Comparison of ENCODE assay signal across 10 cellular contexts in the genomic region with DNA sequence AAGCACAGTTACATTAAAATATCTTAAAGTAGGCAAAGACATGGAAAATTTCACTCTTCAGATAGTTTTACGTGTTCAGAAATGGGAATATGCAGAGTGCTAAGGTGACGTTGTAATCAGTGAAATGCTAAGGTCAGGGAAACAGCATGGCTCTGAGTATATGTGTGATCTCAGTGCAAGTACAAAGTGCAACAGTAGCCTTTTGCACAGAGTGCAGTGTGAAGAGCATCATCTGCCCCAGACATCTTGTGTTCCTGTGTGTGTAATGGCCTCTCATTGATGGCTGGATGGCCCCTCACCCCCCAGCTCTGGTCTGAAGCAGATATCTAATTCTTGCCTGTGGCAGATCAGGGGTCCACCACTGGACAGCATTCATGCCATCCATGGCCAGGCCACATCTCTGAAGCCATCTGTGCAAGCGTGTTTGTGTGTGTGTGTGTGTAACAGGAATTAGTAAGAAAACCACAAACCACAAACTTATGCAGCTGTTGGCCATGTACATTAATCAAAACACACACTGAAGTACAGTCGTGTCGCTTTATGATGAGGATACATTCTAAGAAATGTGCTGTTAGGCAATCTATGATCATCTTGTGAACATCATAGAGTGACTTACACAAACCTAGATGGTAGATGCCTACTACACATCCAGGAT.
A peak's percentile ranks its signal among the peaks of the same experiment; 100 is the strongest.
DNase-seq lines count a peak whose midpoint lies in the region; ATAC-seq and TF ChIP-seq lines count a peak whose summit lies in the region.
"Had no signal": no experiment of that assay in that cellular context is flagged by ENCODE, and none has a peak within 500 bp of the region (broad histone marks: within the 10 kb centered on the region; RNA-seq: fewer than 3 reads in every experiment).

No MANE protein-coding gene starts in this region.

- H2AK5ac ChIP-seq in IMR-90 (ENCODE audit: low read depth, low read length): peak overlapping the region; percentile 52; the same call in 1 of the 2 replicates

- H3K14ac ChIP-seq in IMR-90 (replicated peaks; ENCODE audit: low read depth, low read length): no peak overlapping the region

- peak overlapping the region; percentile 33 for H3K27ac Mint-ChIP-seq in activated T-helper 17 cell treated with anti-CD3 and anti-CD28 coated beads, Interleukin-2, amount 50 U/mL, for 72 hours

- peaks cover 13% of the 10 kb centered on the region for H3K4me1 Mint-ChIP-seq in activated T-helper 17 cell treated with anti-CD3 and anti-CD28 coated beads, Interleukin-2, amount 50 U/mL, for 72 hours

- peaks cover 47% of the 10 kb centered on the region for H3K36me3 Mint-ChIP-seq in activated T-helper 17 cell treated with anti-CD3 and anti-CD28 coated beads, Interleukin-2, amount 50 U/mL, for 72 hours (ENCODE audit: low read depth)

- no peaks in the 10 kb centered on the region for H3K36me3 ChIP-seq in IMR-90 (ENCODE audit: control insufficient read depth, insufficient read depth, low read length)

- peaks cover 7% of the 10 kb centered on the region; the same call in 1 of the 2 replicates for H3K9me1 ChIP-seq in IMR-90 (ENCODE audit: insufficient read depth, low read length)

- no peaks in the 10 kb centered on the region for H4K20me1 ChIP-seq in IMR-90 (ENCODE audit: insufficient read depth, low read length)

- no peak overlapping the region for H2BK15ac ChIP-seq in IMR-90 (ENCODE audit: low read depth, low read length)

- H3K56ac ChIP-seq in IMR-90 (ENCODE audit: extremely low read depth, insufficient read depth, low read length): no peak overlapping the region

- H2AFZ ChIP-seq in IMR-90 (replicated peaks; ENCODE audit: low read length, poor library complexity): no peak overlapping the region
- H2AFZ ChIP-seq: parathyroid adenoma had no signal

- POLR2A ChIA-PET in IMR-90 (lab: Charles Lee; ENCODE audit: unreplicated experiment): interaction anchor here (0.7 kb wide), 1 partner anchor 11 kb away, joined by 3 read pairs; no protein-coding TSS in a partner anchor

- H3K9me3 ChIP-seq in IMR-90 (ENCODE audit: control insufficient read depth, insufficient read depth, low read length): no peaks in the 10 kb centered on the region

- no peaks in the 10 kb centered on the region for H3K9me3 Mint-ChIP-seq in activated T-helper 17 cell treated with anti-CD3 and anti-CD28 coated beads, Interleukin-2, amount 50 U/mL, for 72 hours

- no peak overlapping the region for H3K4me3 ChIP-seq in IMR-90 (ENCODE audit: insufficient read depth, low read depth, low read length)

- no peak overlapping the region for H2BK120ac ChIP-seq in IMR-90 (ENCODE audit: low read depth, low read length)

- no peaks in the 10 kb centered on the region for H3K27me3 Mint-ChIP-seq in activated T-helper 17 cell treated with anti-CD3 and anti-CD28 coated beads, Interleukin-2, amount 50 U/mL, for 72 hours

- no peaks in the 10 kb centered on the region for H3K27me3 ChIP-seq in IMR-90 (ENCODE audit: control insufficient read depth, insufficient read depth, low read length)

- in situ Hi-C loops in IMR-90 (cut with MboI; ENCODE audit: low sequenced_read_pairs): no loop called here

- no TSS peak for BruUV-seq in IMR-90 (replicated peaks; lab: Mats Ljungman, UMichigan)

- H3K9ac ChIP-seq in IMR-90 (ENCODE audit: low read depth, low read length): no peak overlapping the region
- H3K9ac ChIP-seq: parathyroid adenoma had no signal

- no peak overlapping the region for H2BK5ac ChIP-seq in IMR-90 (ENCODE audit: low read depth, low read length, poor library complexity, severe bottlenecking)

- CTCF ChIA-PET in IMR-90 (lab: Yijun Ruan, JAX): no interaction called here

- dilution Hi-C loops in IMR-90 (cut with HindIII; ENCODE audit: low sequenced_read_pairs, unreplicated experiment): no loop called here

- H2BK20ac ChIP-seq in IMR-90 (ENCODE audit: low read depth, low read length): no peak overlapping the region

- peaks cover 2% of the 10 kb centered on the region; the same call in 1 of the 2 replicates for H3K4me1 ChIP-seq in IMR-90 (ENCODE audit: control insufficient read depth, insufficient read depth, low read length)
- H3K4me1 ChIP-seq: parathyroid adenoma had no signal

- TF ChIP-seq POLR2A in IMR-90 (IDR thresholded peaks at IDR 0.05; ENCODE audit: low read depth, low read length): no peak

- H3K79me1 ChIP-seq in IMR-90 (ENCODE audit: low read depth in 1 of 2, low read length in 2 of 2): no peaks in the 10 kb centered on the region

- H3K27ac ChIP-seq in IMR-90 (ENCODE audit: insufficient read depth, low read length): no peak overlapping the region
- H3K27ac ChIP-seq: parathyroid adenoma had no signal

- intact Hi-C loops in IMR-90 (cut with micrococcal nuclease): no loop called here

- H4K5ac ChIP-seq in IMR-90 (ENCODE audit: low read depth, low read length): no peak overlapping the region

- peak; percentile 53; the same call in 1 of the 2 replicates for ATAC-seq in IMR-90 (ENCODE audit: low read depth)
- ATAC-seq in activated T-helper 17 cell treated with anti-CD3 and anti-CD28 coated beads, Interleukin-2, amount 50 U/mL, for 72 hours (replicated peaks): peak; percentile 63
- ATAC-seq in GM21423 (IDR thresholded peaks at IDR 0.05; ENCODE audit: unreplicated experiment): no peak

- peak; percentile 17 for DNase-seq in Daoy (ENCODE audit: low read depth)
- peak; percentile 81 for DNase-seq in IMR-90
- DNase-seq in myocyte (ENCODE audit: low read depth): peak; percentile 24
- DNase-seq in GM03348 (ENCODE audit: low spot score): no peak
- no peak for DNase-seq in NCI-H2227 treated with DMSO at 0.1 percent for 48 hours (lab: John Stamatoyannopoulos, UW)
- no peak for DNase-seq in NCI-H2029 (lab: John Stamatoyannopoulos, UW)
- DNase-seq: SHP77 treated with DMSO at 0.1 percent for 48 hours had no signal

- no peak overlapping the region for H4K8ac ChIP-seq in IMR-90 (ENCODE audit: low read depth in 2 of 2, low read length in 2 of 2)

- TF ChIP-seq CTCF in IMR-90 (conservative IDR thresholded peaks at IDR 0.05; ENCODE audit: low read depth, low read length): no peak

- no peak for TF ChIP-seq RAD21 in IMR-90 (IDR thresholded peaks at IDR 0.05; ENCODE audit: low read length)

- no peak overlapping the region for H3K23ac ChIP-seq in IMR-90 (ENCODE audit: low read depth, low read length)

- no peak overlapping the region for H4K91ac ChIP-seq in IMR-90 (ENCODE audit: insufficient read depth, low read depth, low read length)

- no peak overlapping the region for H3K4me3 Mint-ChIP-seq in activated T-helper 17 cell treated with anti-CD3 and anti-CD28 coated beads, Interleukin-2, amount 50 U/mL, for 72 hours

- H3K4ac ChIP-seq in IMR-90 (ENCODE audit: low read depth, low read length): no peak overlapping the region; the same call in 1 of the 2 replicates

- no peak overlapping the region for H3K18ac ChIP-seq in IMR-90 (ENCODE audit: low read depth, low read length)

- WGBS in IMR-90 (ENCODE audit: extremely low coverage in 2 of 2, insufficient read length in 1 of 2), 2 experiments: no CpG with 5 or more reads among the region's 5 CpGs

- H3K4me2 ChIP-seq in IMR-90 (ENCODE audit: low read depth, low read length): no peak overlapping the region

- no peak overlapping the region for H2AK9ac ChIP-seq in IMR-90 (replicated peaks; ENCODE audit: low read depth, low read length, poor library complexity)

TF ChIP-seq in IMR-90, 13 proteins besides CTCF, POLR2A, EP300 and RAD21:
- TF ChIP-seq NFE2L2 (IDR thresholded peaks at IDR 0.05; ENCODE audit: low read depth, low read length) (no peak), CEBPB (IDR thresholded peaks at IDR 0.05; ENCODE audit: low read depth, low read length) (peak; percentile 61; the same call in 1 of the 2 replicates)

Comparison
In these comparisons a context has a peak if more than half of its experiments do, and no peak if none do; other contexts are left out.
1. DNase-seq: peak in Daoy (single experiment), IMR-90 (single experiment) and myocyte (single experiment); none in GM03348 (single experiment), NCI-H2227 treated with DMSO at 0.1 percent for 48 hours (single experiment) and NCI-H2029 (single experiment).